8 cellular contexts compared by ENCODE assay signal in genomic region chr1:18820791-18821641, GRCh38. TPM values are rescaled to one million over a fixed set of nuclear protein-coding genes. Genes with fewer than 3 reads are reported as not detected.
DNase-seq lines count a peak whose midpoint lies in the region; ATAC-seq and TF ChIP-seq lines count a peak whose summit lies in the region.

No MANE protein-coding gene starts in this region.

- in situ Hi-C loops in Caki2 (cut with HindIII; ENCODE audit: low pct_unique_long_range_greater_than_20kb, low sequenced_read_pairs), result no loop called here
- in situ Hi-C loops in IMR-90 (cut with MboI; ENCODE audit: low sequenced_read_pairs), result loop anchor here (5.0 kb wide), 1 partner anchor 224 kb away; no protein-coding TSS in a partner anchor

- H2BK5ac ChIP-seq in IMR-90 (ENCODE audit: low read depth, low read length, poor library complexity, severe bottlenecking), result no peak overlapping the region

- WGBS in IMR-90 (ENCODE audit: extremely low coverage in 2 of 2, insufficient read length in 1 of 2), 2 experiments, result 37% methylated on average over 18 of the region's 22 CpGs; no CpG with 5 or more reads in 1 of the 2 experiments

- no peaks in the 10 kb centered on the region for H3K9me3 Mint-ChIP-seq in activated T-helper 2 cell treated with anti-CD3 and anti-CD28 coated beads, Interferon-gamma antibody, Interleukin-2, Interleukin-4, amounts not matched to agents 10 μg/mL and 5 μg/mL and 100 μg/mL, durations not matched to agents 14 hours and 24 hours and 36 hours

- CTCF ChIA-PET in IMR-90 (lab: Yijun Ruan, JAX), result interaction anchor here (0.6 to 3.1 kb wide), 5 partner anchors 8 to 224 kb away, joined by 3 to 13 read pairs (median 3); no protein-coding TSS in a partner anchor

- H3K4me3 ChIP-seq in IMR-90 (ENCODE audit: insufficient read depth, low read depth, low read length), result no peak overlapping the region
- H3K4me3 ChIP-seq in thoracic aorta, result no peak overlapping the region

- no peak overlapping the region for H3K27ac ChIP-seq in IMR-90 (ENCODE audit: insufficient read depth, low read length)
- H3K27ac ChIP-seq in foreskin keratinocyte, result no peak overlapping the region
- no peak overlapping the region for H3K27ac ChIP-seq in thoracic aorta

- H3K36me3 ChIP-seq in IMR-90 (ENCODE audit: control insufficient read depth, insufficient read depth, low read length) (no peaks in the 10 kb centered on the region), thoracic aorta (no peaks in the 10 kb centered on the region)

- dilution Hi-C loops in IMR-90 (cut with HindIII; ENCODE audit: low sequenced_read_pairs, unreplicated experiment), result no loop called here

- H4K8ac ChIP-seq in IMR-90 (ENCODE audit: low read depth in 2 of 2, low read length in 2 of 2), result no peak overlapping the region

- H2BK20ac ChIP-seq in IMR-90 (ENCODE audit: low read depth, low read length), result no peak overlapping the region

- POLR2A ChIA-PET in IMR-90 (lab: Charles Lee; ENCODE audit: unreplicated experiment), result no interaction called here

- H3K14ac ChIP-seq in IMR-90 (replicated peaks; ENCODE audit: low read depth, low read length), result no peak overlapping the region

- peak; percentile 72 for TF ChIP-seq RAD21 in IMR-90 (IDR thresholded peaks at IDR 0.05; ENCODE audit: low read length)

- H3K4ac ChIP-seq in IMR-90 (ENCODE audit: low read depth, low read length), result no peak overlapping the region

- H4K91ac ChIP-seq in IMR-90 (ENCODE audit: insufficient read depth, low read depth, low read length), result no peak overlapping the region

- H2BK120ac ChIP-seq in IMR-90 (ENCODE audit: low read depth, low read length), result no peak overlapping the region

- no peak overlapping the region for H2AK5ac ChIP-seq in IMR-90 (ENCODE audit: low read depth, low read length)

- peak overlapping the region; percentile 68 for H2AFZ ChIP-seq in IMR-90 (replicated peaks; ENCODE audit: low read length, poor library complexity)

- H3K4me1 ChIP-seq in IMR-90 (ENCODE audit: control insufficient read depth, insufficient read depth, low read length), result no peaks in the 10 kb centered on the region
- no peaks in the 10 kb centered on the region for H3K4me1 ChIP-seq in foreskin keratinocyte
- no peaks in the 10 kb centered on the region for H3K4me1 ChIP-seq in thoracic aorta (ENCODE audit: control insufficient read depth in 1 of 2, low read depth in 2 of 2)

- intact Hi-C loops in IMR-90 (cut with micrococcal nuclease), result loop anchor here (1.0 kb wide), 1 partner anchor 224 kb away; no protein-coding TSS in a partner anchor
- intact Hi-C loops in activated T-helper 2 cell treated with anti-CD3 and anti-CD28 coated beads, Interferon-gamma antibody, Interleukin-2, Interleukin-4, amounts not matched to agents 10 μg/mL and 5 μg/mL and 100 μg/mL, durations not matched to agents 14 hours and 24 hours and 36 hours (cut with micrococcal nuclease), result no loop called here

- H4K20me1 ChIP-seq in IMR-90 (ENCODE audit: insufficient read depth, low read length), result no peaks in the 10 kb centered on the region

- ATAC-seq in IMR-90 (ENCODE audit: low read depth) (peak; percentile 95), foreskin keratinocyte (peak; percentile 80), thoracic aorta (ENCODE audit: insufficient number of reproducible peaks, low FRiP score, low read depth) (no peak), HG03175 (IDR thresholded peaks at IDR 0.05; ENCODE audit: unreplicated experiment) (no peak)

- peaks cover 21% of the 10 kb centered on the region; the same call in 1 of the 2 replicates for H3K27me3 ChIP-seq in IMR-90 (ENCODE audit: control insufficient read depth, insufficient read depth, low read length)
- peaks cover 32% of the 10 kb centered on the region for H3K27me3 ChIP-seq in foreskin keratinocyte
- H3K27me3 ChIP-seq in thoracic aorta (replicated peaks; ENCODE audit: insufficient read depth), result no peaks in the 10 kb centered on the region

- no peaks in the 10 kb centered on the region for H3K9me1 ChIP-seq in IMR-90 (ENCODE audit: insufficient read depth, low read length)

- no peak overlapping the region for H3K18ac ChIP-seq in IMR-90 (ENCODE audit: low read depth, low read length)

- no peaks in the 10 kb centered on the region for H3K79me1 ChIP-seq in IMR-90 (ENCODE audit: low read depth in 1 of 2, low read length in 2 of 2)

- peak overlapping the region; percentile 7 for H2AK9ac ChIP-seq in IMR-90 (replicated peaks; ENCODE audit: low read depth, low read length, poor library complexity)

- no peak overlapping the region for H4K5ac ChIP-seq in IMR-90 (ENCODE audit: low read depth, low read length)

- H3K9ac ChIP-seq in IMR-90 (ENCODE audit: low read depth, low read length), result no peak overlapping the region

- H3K56ac ChIP-seq in IMR-90 (ENCODE audit: extremely low read depth, insufficient read depth, low read length), result no peak overlapping the region

- H3K4me3 Mint-ChIP-seq in activated T-helper 2 cell treated with anti-CD3 and anti-CD28 coated beads, Interferon-gamma antibody, Interleukin-2, Interleukin-4, amounts not matched to agents 10 μg/mL and 5 μg/mL and 100 μg/mL, durations not matched to agents 14 hours and 24 hours and 36 hours (ENCODE audit: low read depth), result no peak overlapping the region

- DNase-seq in Caki2 (ENCODE audit: low read depth), result peak; percentile 47
- DNase-seq in IMR-90, result peak; percentile 50
- peak; percentile 60 for DNase-seq in RKO (ENCODE audit: low spot score)
- peak; percentile 30 for DNase-seq in activated T-helper 2 cell treated with anti-CD3 and anti-CD28 coated beads, Interferon-gamma antibody, Interleukin-2, Interleukin-4, amounts not matched to agents 10 μg/mL and 5 μg/mL and 100 μg/mL, durations not matched to agents 14 hours and 24 hours and 36 hours (ENCODE audit: low spot score)
- peak; percentile 26 to 44 for DNase-seq in foreskin keratinocyte
- DNase-seq in occipital lobe (lab: John Stamatoyannopoulos, UW), result peak; percentile 40
- DNase-seq in thoracic aorta (ENCODE audit: low spot score), result peak; percentile 14

- H3K23ac ChIP-seq in IMR-90 (ENCODE audit: low read depth, low read length), result no peak overlapping the region

- H3K9me3 ChIP-seq in IMR-90 (ENCODE audit: control insufficient read depth, insufficient read depth, low read length) (no peaks in the 10 kb centered on the region), thoracic aorta (no peaks in the 10 kb centered on the region)

- no peak overlapping the region for H2BK15ac ChIP-seq in IMR-90 (ENCODE audit: low read depth, low read length)

- no TSS peak for BruUV-seq in IMR-90 (replicated peaks; lab: Mats Ljungman, UMichigan)

- peak; percentile 81 for TF ChIP-seq CTCF in IMR-90 (conservative IDR thresholded peaks at IDR 0.05; ENCODE audit: low read depth, low read length)
- peak; percentile 89 for TF ChIP-seq CTCF in foreskin keratinocyte (conservative IDR thresholded peaks at IDR 0.05)
- peak; percentile 76 for TF ChIP-seq CTCF in thoracic aorta (IDR thresholded peaks at IDR 0.05)

- peaks cover 30% of the 10 kb centered on the region for H3K27me3 Mint-ChIP-seq in activated T-helper 2 cell treated with anti-CD3 and anti-CD28 coated beads, Interferon-gamma antibody, Interleukin-2, Interleukin-4, amounts not matched to agents 10 μg/mL and 5 μg/mL and 100 μg/mL, durations not matched to agents 14 hours and 24 hours and 36 hours (ENCODE audit: low read depth)

- no peak for TF ChIP-seq POLR2A in IMR-90 (IDR thresholded peaks at IDR 0.05; ENCODE audit: low read depth, low read length)

- H3K36me3 Mint-ChIP-seq in activated T-helper 2 cell treated with anti-CD3 and anti-CD28 coated beads, Interferon-gamma antibody, Interleukin-2, Interleukin-4, amounts not matched to agents 10 μg/mL and 5 μg/mL and 100 μg/mL, durations not matched to agents 14 hours and 24 hours and 36 hours (ENCODE audit: low read depth), result no peaks in the 10 kb centered on the region

- no peak overlapping the region for H3K27ac Mint-ChIP-seq in activated T-helper 2 cell treated with anti-CD3 and anti-CD28 coated beads, Interferon-gamma antibody, Interleukin-2, Interleukin-4, amounts not matched to agents 10 μg/mL and 5 μg/mL and 100 μg/mL, durations not matched to agents 14 hours and 24 hours and 36 hours

- no peaks in the 10 kb centered on the region for H3K4me1 Mint-ChIP-seq in activated T-helper 2 cell treated with anti-CD3 and anti-CD28 coated beads, Interferon-gamma antibody, Interleukin-2, Interleukin-4, amounts not matched to agents 10 μg/mL and 5 μg/mL and 100 μg/mL, durations not matched to agents 14 hours and 24 hours and 36 hours (ENCODE audit: low read depth)

- no peak overlapping the region for H3K4me2 ChIP-seq in IMR-90 (ENCODE audit: low read depth, low read length)

TF ChIP-seq in IMR-90, 13 proteins besides CTCF, POLR2A, EP300 and RAD21:
- TF ChIP-seq BHLHE40 (IDR thresholded peaks at IDR 0.05; ENCODE audit: low read depth, low read length) (no peak), SMC3 (IDR thresholded peaks at IDR 0.05; ENCODE audit: low read depth, low read length) (peak; percentile 81)

RNA-seq across cellular contexts. Expression of gene TAS1R2, which starts 38.4 kb away (rescaled TPM):
- total RNA-seq in Caki2 (2014; rRNA removed; shearing (Covaris generic); ENCODE audit: low replicate concordance), result not detected in 2 replicates
- not detected in 2 replicates for total RNA-seq in IMR-90 (2012; rRNA removed)
- polyA plus RNA-seq in IMR-90 (2012; rRNA removed), result not detected in 2 replicates
- not detected in 2 replicates for polyA plus RNA-seq in IMR-90 (2012; cell fraction: cytosol; rRNA removed)
- not detected in 2 replicates for polyA plus RNA-seq in IMR-90 (2012; cell fraction: nucleus; rRNA removed; ENCODE audit: low replicate concordance)
- total RNA-seq in activated T-helper 2 cell treated with anti-CD3 and anti-CD28 coated beads, Interferon-gamma antibody, Interleukin-2, Interleukin-4, amounts not matched to agents 10 μg/mL and 5 μg/mL and 100 μg/mL, durations not matched to agents 14 hours and 24 hours and 36 hours, result not detected in 2 replicates
- not detected in 2 replicates for total RNA-seq in foreskin keratinocyte
- not detected in 2 replicates for polyA plus RNA-seq in foreskin keratinocyte
- total RNA-seq in occipital lobe, result not detected
- not detected for total RNA-seq in thoracic aorta

Comparison
In these comparisons a context has a peak if more than half of its experiments do, and no peak if none do; other contexts are left out.
1. ATAC-seq: peak in IMR-90 (single experiment) and foreskin keratinocyte (single experiment); none in thoracic aorta (single experiment) and HG03175 (single experiment).
2. Peak in every context shown above with its lines, with median percentiles within 50 percentile points of each other: DNase-seq and CTCF ChIP-seq.